1 cellular context compared by ENCODE assay signal in genomic region chr9:21153688-21154608, GRCh38.
TF ChIP-seq lines count a peak whose summit lies in the region.

No MANE protein-coding gene starts in this region.

TF ChIP-seq in GM12878, 131 proteins besides CTCF, POLR2A, EP300 and RAD21:
- TF ChIP-seq, protein P1, sequence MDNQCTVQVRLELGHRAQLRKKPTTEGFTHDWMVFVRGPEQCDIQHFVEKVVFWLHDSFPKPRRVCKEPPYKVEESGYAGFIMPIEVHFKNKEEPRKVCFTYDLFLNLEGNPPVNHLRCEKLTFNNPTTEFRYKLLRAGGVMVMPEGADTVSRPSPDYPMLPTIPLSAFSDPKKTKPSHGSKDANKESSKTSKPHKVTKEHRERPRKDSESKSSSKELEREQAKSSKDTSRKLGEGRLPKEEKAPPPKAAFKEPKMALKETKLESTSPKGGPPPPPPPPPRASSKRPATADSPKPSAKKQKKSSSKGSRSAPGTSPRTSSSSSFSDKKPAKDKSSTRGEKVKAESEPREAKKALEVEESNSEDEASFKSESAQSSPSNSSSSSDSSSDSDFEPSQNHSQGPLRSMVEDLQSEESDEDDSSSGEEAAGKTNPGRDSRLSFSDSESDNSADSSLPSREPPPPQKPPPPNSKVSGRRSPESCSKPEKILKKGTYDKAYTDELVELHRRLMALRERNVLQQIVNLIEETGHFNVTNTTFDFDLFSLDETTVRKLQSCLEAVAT (IDR thresholded peaks at IDR 0.05), result 0 out of 2 replicates have a peak, but pooled peaks have one; percentile 21
- TF ChIP-seq JUNB (IDR thresholded peaks at IDR 0.05) (peak; percentile 62), MTA2 (IDR thresholded peaks at IDR 0.05; ENCODE audit: low read depth) (peak; percentile 74; the same call in 1 of the 2 replicates), IKZF1 (conservative IDR thresholded peaks at IDR 0.05) (peak; percentile 43; the same call in 1 of the 2 replicates), IKZF2 (IDR thresholded peaks at IDR 0.05) (peak; percentile 62 to 69; a peak in 3 of 4 replicates), SMAD1 (IDR thresholded peaks at IDR 0.05; ENCODE audit: low read depth, partially characterized antibody) (no peak), SMC3 (IDR thresholded peaks at IDR 0.05; ENCODE audit: borderline replicate concordance, low read length) (peak; percentile 17; the same call in 1 of the 2 replicates), MTA3 (IDR thresholded peaks at IDR 0.05; ENCODE audit: borderline replicate concordance, low read length) (no peak), RUNX3 (IDR thresholded peaks at IDR 0.05; ENCODE audit: low read length) (peak; percentile 80), EED (IDR thresholded peaks at IDR 0.05; ENCODE audit: low read depth) (peak; percentile 39; the same call in 1 of the 2 replicates), CBFB (IDR thresholded peaks at IDR 0.05; ENCODE audit: low read depth) (0 out of 2 replicates have a peak, but pooled peaks have one; percentile 43), BCL11A (IDR thresholded peaks at IDR 0.05; ENCODE audit: low read depth, low read length) (0 out of 2 replicates have a peak, but pooled peaks have one; percentile 22)
- TF ChIP-seq, protein P2, sequence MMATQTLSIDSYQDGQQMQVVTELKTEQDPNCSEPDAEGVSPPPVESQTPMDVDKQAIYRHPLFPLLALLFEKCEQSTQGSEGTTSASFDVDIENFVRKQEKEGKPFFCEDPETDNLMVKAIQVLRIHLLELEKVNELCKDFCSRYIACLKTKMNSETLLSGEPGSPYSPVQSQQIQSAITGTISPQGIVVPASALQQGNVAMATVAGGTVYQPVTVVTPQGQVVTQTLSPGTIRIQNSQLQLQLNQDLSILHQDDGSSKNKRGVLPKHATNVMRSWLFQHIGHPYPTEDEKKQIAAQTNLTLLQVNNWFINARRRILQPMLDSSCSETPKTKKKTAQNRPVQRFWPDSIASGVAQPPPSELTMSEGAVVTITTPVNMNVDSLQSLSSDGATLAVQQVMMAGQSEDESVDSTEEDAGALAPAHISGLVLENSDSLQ (IDR thresholded peaks at IDR 0.05), result peak; percentile 76
- TF ChIP-seq, protein P3, sequence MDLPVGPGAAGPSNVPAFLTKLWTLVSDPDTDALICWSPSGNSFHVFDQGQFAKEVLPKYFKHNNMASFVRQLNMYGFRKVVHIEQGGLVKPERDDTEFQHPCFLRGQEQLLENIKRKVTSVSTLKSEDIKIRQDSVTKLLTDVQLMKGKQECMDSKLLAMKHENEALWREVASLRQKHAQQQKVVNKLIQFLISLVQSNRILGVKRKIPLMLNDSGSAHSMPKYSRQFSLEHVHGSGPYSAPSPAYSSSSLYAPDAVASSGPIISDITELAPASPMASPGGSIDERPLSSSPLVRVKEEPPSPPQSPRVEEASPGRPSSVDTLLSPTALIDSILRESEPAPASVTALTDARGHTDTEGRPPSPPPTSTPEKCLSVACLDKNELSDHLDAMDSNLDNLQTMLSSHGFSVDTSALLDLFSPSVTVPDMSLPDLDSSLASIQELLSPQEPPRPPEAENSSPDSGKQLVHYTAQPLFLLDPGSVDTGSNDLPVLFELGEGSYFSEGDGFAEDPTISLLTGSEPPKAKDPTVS (IDR thresholded peaks at IDR 0.05; ENCODE audit: low read depth, low read length), result no peak
